ENCODE assay signal across 20 cellular contexts in genomic region chr1:89594096-89594740, GRCh38.
"Had no signal": no experiment of that assay in that cellular context is flagged by ENCODE, and none has a peak within 500 bp of the region (broad histone marks: within the 10 kb centered on the region; RNA-seq: fewer than 3 reads in every experiment).

No MANE protein-coding gene starts in this region.

- H3K4me1 ChIP-seq: colonic mucosa, prostate gland, uterus had no signal

- DNase-seq: activated CD4-positive, alpha-beta T cell treated with anti-CD3 and anti-CD28 coated beads, Interleukin-2, amount 10 ng/mL, durations not matched to agents 7 days and 5 days; activated CD4-positive, CD25-positive, alpha-beta regulatory T cell; activated CD8-positive, alpha-beta memory T cell treated with anti-CD3 and anti-CD28 coated beads for 24 hours; activated CD8-positive, alpha-beta memory T cell treated with anti-CD3 and anti-CD28 coated beads, Interleukin-2, amount 50 U/mL, for 48 hours; activated naive CD8-positive, alpha-beta T cell treated with anti-CD3 and anti-CD28 coated beads, Interleukin-2, amount 50 U/mL, for 24 hours; aorta; brain microvascular endothelial cell; colonic mucosa; erythroblast; mesendoderm; naive thymus-derived CD8-positive, alpha-beta T cell; right cardiac atrium; small intestine; stimulated activated CD4-positive, alpha-beta T cell treated with anti-CD3 and anti-CD28 coated beads, Interleukin-15, amount 100 ng/mL, for 24 hours; stimulated activated CD4-positive, alpha-beta T cell treated with anti-CD3 and anti-CD28 coated beads, Interleukin-2, amount 100 ng/mL, for 48 hours; T1000; uterus had no signal

- H3K9me3 ChIP-seq: colonic mucosa, prostate gland, uterus had no signal

- H3K27me3 ChIP-seq: brain microvascular endothelial cell, colonic mucosa, hepatocyte, uterus had no signal

- H3K4me3 ChIP-seq: colonic mucosa, hepatocyte, prostate gland, uterus had no signal

- H3K27me3 Mint-ChIP-seq: activated CD4-positive, alpha-beta T cell treated with anti-CD3 and anti-CD28 coated beads, Interleukin-2, amount 10 ng/mL, durations not matched to agents 7 days and 5 days; activated naive CD8-positive, alpha-beta T cell treated with anti-CD3 and anti-CD28 coated beads, Interleukin-2, amount 50 U/mL, for 24 hours; central memory CD8-positive, alpha-beta T cell; naive thymus-derived CD8-positive, alpha-beta T cell had no signal

- H3K9me3 Mint-ChIP-seq: activated CD4-positive, alpha-beta T cell treated with anti-CD3 and anti-CD28 coated beads, Interleukin-2, amount 10 ng/mL, durations not matched to agents 7 days and 5 days; activated naive CD8-positive, alpha-beta T cell treated with anti-CD3 and anti-CD28 coated beads, Interleukin-2, amount 50 U/mL, for 24 hours; central memory CD8-positive, alpha-beta T cell; naive thymus-derived CD8-positive, alpha-beta T cell had no signal

- H3K36me3 ChIP-seq: brain microvascular endothelial cell, colonic mucosa, prostate gland, uterus had no signal

- H3K27ac ChIP-seq: brain microvascular endothelial cell, colonic mucosa, hepatocyte, prostate gland, uterus had no signal

- H3K4me3 Mint-ChIP-seq: activated CD4-positive, alpha-beta T cell treated with anti-CD3 and anti-CD28 coated beads, Interleukin-2, amount 10 ng/mL, durations not matched to agents 7 days and 5 days; activated naive CD8-positive, alpha-beta T cell treated with anti-CD3 and anti-CD28 coated beads, Interleukin-2, amount 50 U/mL, for 24 hours; central memory CD8-positive, alpha-beta T cell had no signal

- ATAC-seq: activated naive CD8-positive, alpha-beta T cell treated with anti-CD3 and anti-CD28 coated beads, Interleukin-2, amount 50 U/mL, for 24 hours; naive thymus-derived CD8-positive, alpha-beta T cell; right cardiac atrium had no signal
